Comparison of ENCODE assay signal across 22 cellular contexts in genomic region chr14:106670006-106670405, GRCh38.
DNase-seq lines count a peak whose midpoint lies in the region; FAIRE-seq and TF ChIP-seq lines count a peak whose summit lies in the region.
"Had no signal": no experiment of that assay in that cellular context is flagged by ENCODE, and none has a peak within 500 bp of the region (broad histone marks: within the 10 kb centered on the region; RNA-seq: fewer than 3 reads in every experiment).

No MANE protein-coding gene starts in this region.

- no peaks in the 10 kb centered on the region for H3K9me3 ChIP-seq in BE2C

- H3K27me3 Mint-ChIP-seq in activated CD4-positive, alpha-beta T cell treated with anti-CD3 and anti-CD28 coated beads, Interleukin-2, amount 10 ng/mL, durations not matched to agents 24 days and 14 days = peaks cover 31% of the 10 kb centered on the region
- H3K27me3 Mint-ChIP-seq in activated CD4-positive, alpha-beta T cell treated with anti-CD3 and anti-CD28 coated beads, Interleukin-2, amount 10 ng/mL, durations not matched to agents 7 days and 5 days = peaks cover 40% of the 10 kb centered on the region

- H3K27ac Mint-ChIP-seq in activated CD4-positive, alpha-beta T cell treated with anti-CD3 and anti-CD28 coated beads, Interleukin-2, amount 10 ng/mL, durations not matched to agents 24 days and 14 days = no peak overlapping the region
- no peak overlapping the region for H3K27ac Mint-ChIP-seq in activated CD4-positive, alpha-beta T cell treated with anti-CD3 and anti-CD28 coated beads, Interleukin-2, amount 10 ng/mL, durations not matched to agents 7 days and 5 days
- H3K27ac Mint-ChIP-seq: CD4-positive, CD25-positive, alpha-beta regulatory T cell; CD8-positive, alpha-beta memory T cell; H9; IgD-negative memory B cell had no signal

- no peaks in the 10 kb centered on the region for H3K79me1 ChIP-seq in mesendoderm (ENCODE audit: low read length)

- no peak overlapping the region for H3K23ac ChIP-seq in mesendoderm (ENCODE audit: low read length)

- no CpG with 5 or more reads among the region's 4 CpGs for WGBS in mesendoderm (ENCODE audit: extremely low coverage, insufficient coverage, low lambda C conversion rate)

- intact Hi-C loops in activated CD4-positive, alpha-beta T cell treated with anti-CD3 and anti-CD28 coated beads, Interleukin-2, amount 10 ng/mL, durations not matched to agents 24 days and 14 days (cut with micrococcal nuclease) = no loop called here

- H3K27ac ChIP-seq in mesendoderm (ENCODE audit: low read depth, low read length) = no peak overlapping the region
- H3K27ac ChIP-seq: 22Rv1, A549 had no signal

- no peak overlapping the region for H3K4me3 Mint-ChIP-seq in activated CD4-positive, alpha-beta T cell treated with anti-CD3 and anti-CD28 coated beads, Interleukin-2, amount 10 ng/mL, durations not matched to agents 24 days and 14 days
- no peak overlapping the region for H3K4me3 Mint-ChIP-seq in activated CD4-positive, alpha-beta T cell treated with anti-CD3 and anti-CD28 coated beads, Interleukin-2, amount 10 ng/mL, durations not matched to agents 7 days and 5 days
- H3K4me3 Mint-ChIP-seq: CD4-positive, CD25-positive, alpha-beta regulatory T cell; CD8-positive, alpha-beta memory T cell; H9; IgD-negative memory B cell had no signal

- H3K4me3 ChIP-seq in bronchial epithelial cell (ENCODE audit: low read depth, low read length) (no peak overlapping the region), mesendoderm (ENCODE audit: low read length) (peak overlapping the region; percentile 9), BE2C (ENCODE audit: low read depth, low read length) (no peak overlapping the region)
- H3K4me3 ChIP-seq: A549 had no signal

- H4K8ac ChIP-seq in mesendoderm (ENCODE audit: low read depth, low read length) = no peak overlapping the region

- H2AK5ac ChIP-seq in mesendoderm (ENCODE audit: low read length) = no peak overlapping the region

- H3K36me3 Mint-ChIP-seq in activated CD4-positive, alpha-beta T cell treated with anti-CD3 and anti-CD28 coated beads, Interleukin-2, amount 10 ng/mL, durations not matched to agents 24 days and 14 days (ENCODE audit: low read depth) = no peaks in the 10 kb centered on the region
- H3K36me3 Mint-ChIP-seq in activated CD4-positive, alpha-beta T cell treated with anti-CD3 and anti-CD28 coated beads, Interleukin-2, amount 10 ng/mL, durations not matched to agents 7 days and 5 days (ENCODE audit: low read depth) = no peaks in the 10 kb centered on the region
- H3K36me3 Mint-ChIP-seq: CD4-positive, CD25-positive, alpha-beta regulatory T cell; CD8-positive, alpha-beta memory T cell had no signal

- no peak overlapping the region for H2BK120ac ChIP-seq in mesendoderm (ENCODE audit: low read depth, low read length)

- no peak overlapping the region for H3K4me2 ChIP-seq in mesendoderm (ENCODE audit: low read length)
- H3K4me2 ChIP-seq: A549 had no signal

- TF ChIP-seq CTCF in bronchial epithelial cell (IDR thresholded peaks at IDR 0.05; ENCODE audit: insufficient read depth, low read length, severe bottlenecking) (no peak), BE2C (IDR thresholded peaks at IDR 0.05; ENCODE audit: low read depth, low read length) (no peak)

- H3K4me1 ChIP-seq in mesendoderm (ENCODE audit: control insufficient read depth, low read depth, low read length) (no peaks in the 10 kb centered on the region), BE2C (no peaks in the 10 kb centered on the region)
- H3K4me1 ChIP-seq: A549 had no signal

- H2BK15ac ChIP-seq in mesendoderm (replicated peaks; ENCODE audit: low read depth) = no peak overlapping the region

- FAIRE-seq in bronchial epithelial cell (lab: Jason Lieb, UNC) = peak; percentile 18
- FAIRE-seq: A549, D721Med, GM19239, H1, HepG2 had no signal

- no peak overlapping the region for H3K56ac ChIP-seq in mesendoderm (ENCODE audit: low read length)

- H3K79me2 ChIP-seq in mesendoderm (ENCODE audit: control insufficient read depth, insufficient read depth, low read length) = no peaks in the 10 kb centered on the region

- no peak overlapping the region for H3K9ac ChIP-seq in mesendoderm (ENCODE audit: low read length)

- peaks cover 1% of the 10 kb centered on the region for H3K4me1 Mint-ChIP-seq in activated CD4-positive, alpha-beta T cell treated with anti-CD3 and anti-CD28 coated beads, Interleukin-2, amount 10 ng/mL, durations not matched to agents 24 days and 14 days
- peaks cover 15% of the 10 kb centered on the region for H3K4me1 Mint-ChIP-seq in activated CD4-positive, alpha-beta T cell treated with anti-CD3 and anti-CD28 coated beads, Interleukin-2, amount 10 ng/mL, durations not matched to agents 7 days and 5 days
- H3K4me1 Mint-ChIP-seq: H9 had no signal

- no peak overlapping the region for H3K18ac ChIP-seq in mesendoderm (ENCODE audit: low read length)

- DNase-seq in activated CD4-positive, alpha-beta T cell treated with anti-CD3 and anti-CD28 coated beads, Interleukin-2, amount 10 ng/mL, durations not matched to agents 24 days and 14 days = peak; percentile 54
- DNase-seq in activated CD4-positive, alpha-beta T cell treated with anti-CD3 and anti-CD28 coated beads, Interleukin-2, amount 10 ng/mL, durations not matched to agents 7 days and 5 days = no peak
- DNase-seq in bronchial epithelial cell (ENCODE audit: low read depth) (no peak), mesendoderm (no peak), BE2C (no peak), ecto neural progenitor cell (ENCODE audit: low spot score) (no peak)
- no peak for DNase-seq in stimulated activated CD4-positive, alpha-beta T cell treated with anti-CD3 and anti-CD28 coated beads, Interleukin-4, amount 100 ng/mL, for 24 hours
- DNase-seq: AML-193; C1 segment of cervical spinal cord; CD4-positive, CD25-positive, alpha-beta regulatory T cell; CD8-positive, alpha-beta memory T cell; COR-L47; GDM1; H9; KBM-7 had no signal

- CTCF ChIA-PET in activated CD4-positive, alpha-beta T cell treated with anti-CD3 and anti-CD28 coated beads, Interleukin-2, amount 10 ng/mL, durations not matched to agents 7 days and 5 days (lab: Charles Lee) = interaction anchor here (0.8 kb wide), 1 partner anchor 22 kb away, joined by 3 read pairs; no protein-coding TSS in a partner anchor

- H4K5ac ChIP-seq in mesendoderm (ENCODE audit: low read length) = no peak overlapping the region

- H3K9me3 Mint-ChIP-seq in activated CD4-positive, alpha-beta T cell treated with anti-CD3 and anti-CD28 coated beads, Interleukin-2, amount 10 ng/mL, durations not matched to agents 24 days and 14 days = no peaks in the 10 kb centered on the region
- no peaks in the 10 kb centered on the region for H3K9me3 Mint-ChIP-seq in activated CD4-positive, alpha-beta T cell treated with anti-CD3 and anti-CD28 coated beads, Interleukin-2, amount 10 ng/mL, durations not matched to agents 7 days and 5 days
- H3K9me3 Mint-ChIP-seq: CD8-positive, alpha-beta memory T cell; IgD-negative memory B cell had no signal

- no peaks in the 10 kb centered on the region for H3K36me3 ChIP-seq in bronchial epithelial cell (ENCODE audit: control insufficient read depth, insufficient read depth, low read length)
- H3K36me3 ChIP-seq in mesendoderm (ENCODE audit: control insufficient read depth, insufficient read depth, low read length) = no peaks in the 10 kb centered on the region
- H3K36me3 ChIP-seq in BE2C = no peaks in the 10 kb centered on the region

- POLR2A ChIA-PET in activated CD4-positive, alpha-beta T cell treated with anti-CD3 and anti-CD28 coated beads, Interleukin-2, amount 10 ng/mL, durations not matched to agents 7 days and 5 days (lab: Charles Lee) = no interaction called here

- H2BK5ac ChIP-seq in mesendoderm (ENCODE audit: low read length) = no peak overlapping the region

- H3K27me3 ChIP-seq in bronchial epithelial cell (ENCODE audit: control insufficient read depth, insufficient read depth, low read length) (no peaks in the 10 kb centered on the region), mesendoderm (ENCODE audit: insufficient read depth, low read length, poor library complexity) (no peaks in the 10 kb centered on the region), BE2C (no peaks in the 10 kb centered on the region)

- H3K4ac ChIP-seq in mesendoderm (ENCODE audit: low read depth, low read length) = no peak overlapping the region
